In the genomic region with DNA sequence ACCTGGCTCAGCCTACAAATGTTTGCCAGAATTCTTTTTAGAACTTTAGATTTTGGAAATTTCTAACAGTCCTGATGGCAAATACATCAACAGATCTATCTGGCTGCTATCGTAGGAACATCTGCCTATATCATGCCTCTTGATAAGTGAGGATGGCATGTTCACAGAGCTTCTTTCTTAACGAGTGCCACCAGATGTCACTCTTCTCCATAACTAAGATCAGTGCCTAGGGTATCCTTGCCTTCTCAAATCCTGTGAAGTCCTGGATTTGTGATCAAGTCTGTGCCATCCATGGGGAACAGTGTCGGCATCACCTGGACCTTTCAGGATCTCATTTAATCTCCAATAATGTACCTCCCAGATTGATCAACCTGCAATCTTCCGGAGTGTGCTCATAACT, we compare ENCODE assay signal across 9 cellular contexts. TPM values are rescaled to one million over a fixed set of nuclear protein-coding genes. Genes with fewer than 3 reads are reported as not detected.
DNase-seq lines count a peak whose midpoint lies in the region; ATAC-seq and TF ChIP-seq lines count a peak whose summit lies in the region.
"Had no signal": no experiment of that assay in that cellular context is flagged by ENCODE, and none has a peak within 500 bp of the region (broad histone marks: within the 10 kb centered on the region; RNA-seq: fewer than 3 reads in every experiment).

No MANE protein-coding gene starts in this region.

- no peaks in the 10 kb centered on the region for H3K9me3 ChIP-seq in neuronal stem cell (replicated peaks in 1 of 2; ENCODE audit: control insufficient read depth in 2 of 2, insufficient read depth in 1 of 2, low read depth in 1 of 2, low read length in 2 of 2)
- no peaks in the 10 kb centered on the region for H3K9me3 ChIP-seq in left lung

- H3K4me2 ChIP-seq in neuronal stem cell (ENCODE audit: insufficient read depth, low read length, poor library complexity, severe bottlenecking): no peak overlapping the region

- H3K36me3 Mint-ChIP-seq in glutamatergic neuron (ENCODE audit: unreplicated experiment): no peaks in the 10 kb centered on the region
- H3K36me3 Mint-ChIP-seq: CD4-positive, CD25-positive, alpha-beta regulatory T cell had no signal

- no peak overlapping the region for H3K14ac ChIP-seq in neuronal stem cell (ENCODE audit: low read length)

- no peak overlapping the region for H2BK5ac ChIP-seq in neuronal stem cell (ENCODE audit: low read length)

- H3K4me3 Mint-ChIP-seq in glutamatergic neuron (ENCODE audit: unreplicated experiment): no peak overlapping the region
- H3K4me3 Mint-ChIP-seq: CD4-positive, CD25-positive, alpha-beta regulatory T cell had no signal

- H2AK5ac ChIP-seq in neuronal stem cell (ENCODE audit: low read depth, low read length): no peak overlapping the region

- DNase-seq in NCI-H510A treated with DMSO at 0.1 percent for 48 hours (lab: John Stamatoyannopoulos, UW) (peak; percentile 5), NCI-H510A (lab: John Stamatoyannopoulos, UW) (no peak), NCI-H460 (ENCODE audit: extremely low read depth, low read depth) (peak; percentile 54), dorsolateral prefrontal cortex (no peak), neuronal stem cell (ENCODE audit: low spot score) (peak; percentile 2), glutamatergic neuron (no peak), left lung (no peak)
- no peak for DNase-seq in activated T-cell treated with anti-CD3 and anti-CD28 coated beads, Interleukin-2, amount 50 U/mL, for 1 hour

- H3K4ac ChIP-seq in neuronal stem cell (ENCODE audit: low read length): no peak overlapping the region

- no peaks in the 10 kb centered on the region for H3K79me1 ChIP-seq in neuronal stem cell (ENCODE audit: low read depth, low read length)

- no peaks in the 10 kb centered on the region for H3K4me1 Mint-ChIP-seq in glutamatergic neuron (ENCODE audit: low read depth, unreplicated experiment)
- H3K4me1 Mint-ChIP-seq: CD4-positive, CD25-positive, alpha-beta regulatory T cell had no signal

- ATAC-seq in left lung: no peak

- H2BK120ac ChIP-seq in neuronal stem cell (ENCODE audit: low read depth, low read length): no peak overlapping the region

- no peak overlapping the region for H2BK12ac ChIP-seq in neuronal stem cell (ENCODE audit: low read length)

- H3K4me1 ChIP-seq in neuronal stem cell (ENCODE audit: control insufficient read depth in 2 of 2, insufficient read depth in 1 of 2, low read depth in 1 of 2, low read length in 2 of 2) (no peaks in the 10 kb centered on the region), left lung (no peaks in the 10 kb centered on the region)

- H3K27ac Mint-ChIP-seq in glutamatergic neuron (ENCODE audit: unreplicated experiment): no peak overlapping the region
- H3K27ac Mint-ChIP-seq: CD4-positive, CD25-positive, alpha-beta regulatory T cell had no signal

- H2AFZ ChIP-seq in neuronal stem cell (ENCODE audit: low read length): no peak overlapping the region

- no peak overlapping the region for H2BK15ac ChIP-seq in neuronal stem cell (ENCODE audit: low read length)

- no peaks in the 10 kb centered on the region for H3K27me3 Mint-ChIP-seq in glutamatergic neuron (ENCODE audit: unreplicated experiment)

- TF ChIP-seq CTCF in dorsolateral prefrontal cortex (IDR thresholded peaks at IDR 0.05 in 54 of 56, conservative IDR thresholded peaks at IDR 0.05 in 2 of 56; ENCODE audit: low read depth in 1 of 56, partially characterized antibody in 56 of 56): peak in 40 of 56 donors; percentile 11 to 64 (median 38)
- TF ChIP-seq CTCF in glutamatergic neuron (IDR thresholded peaks at IDR 0.05; ENCODE audit: partially characterized antibody, unreplicated experiment): no peak
- no peak for TF ChIP-seq CTCF in left lung (IDR thresholded peaks at IDR 0.05)

- no peak overlapping the region for H4K91ac ChIP-seq in neuronal stem cell (ENCODE audit: low read depth, low read length, poor library complexity)

- H3K36me3 ChIP-seq in neuronal stem cell (replicated peaks in 1 of 2; ENCODE audit: control insufficient read depth in 2 of 2, insufficient read depth in 2 of 2, low read length in 2 of 2): no peaks in the 10 kb centered on the region
- H3K36me3 ChIP-seq in left lung: no peaks in the 10 kb centered on the region

- no peaks in the 10 kb centered on the region for H3K9me3 Mint-ChIP-seq in glutamatergic neuron (ENCODE audit: unreplicated experiment)

- H3K27me3 ChIP-seq in dorsolateral prefrontal cortex (peaks cover 0 to 23% (median 0%) of the 10 kb centered on the region in 45 donors), neuronal stem cell (ENCODE audit: control insufficient read depth in 3 of 3, insufficient read depth in 3 of 3, low read depth in 1 of 3, low read length in 3 of 3) (no peaks in the 10 kb centered on the region), left lung (no peaks in the 10 kb centered on the region)

- no peak overlapping the region for H3K18ac ChIP-seq in neuronal stem cell (ENCODE audit: low read length)

- no peak overlapping the region for H3K9ac ChIP-seq in neuronal stem cell (ENCODE audit: low read depth, low read length, poor library complexity)

- H3K27ac ChIP-seq in dorsolateral prefrontal cortex (no peak overlapping the region), neuronal stem cell (replicated peaks; ENCODE audit: low read length) (no peak overlapping the region), left lung (no peak overlapping the region)

- H3K4me3 ChIP-seq in dorsolateral prefrontal cortex (no peak overlapping the region), neuronal stem cell (ENCODE audit: low read length in 2 of 2) (no peak overlapping the region), left lung (no peak overlapping the region)

- WGBS in neuronal stem cell (ENCODE audit: extremely low coverage in 2 of 2, insufficient read length in 2 of 2, insufficient replicate concordance in 1 of 2), 2 donors: no CpG with 5 or more reads among the region's 4 CpGs

- intact Hi-C loops in dorsolateral prefrontal cortex (cut with DNase I): no loop called here
- intact Hi-C loops in left lung (cut with DNase I): loop anchor here in 1 of 2 donors (10.0 kb wide), 1 partner anchor 67 kb away; no protein-coding TSS in a partner anchor

- H4K8ac ChIP-seq in neuronal stem cell (ENCODE audit: low read depth, low read length): no peak overlapping the region

- H3K23ac ChIP-seq in neuronal stem cell (ENCODE audit: low read depth, low read length, poor library complexity): no peak overlapping the region

RNA-seq across cellular contexts. Expression of a gene that starts 36.5 kb away (rescaled TPM):
- total RNA-seq in NCI-H460 (2014; rRNA removed; shearing (Covaris generic)): not detected in 2 replicates
- not detected in 2 replicates for polyA plus RNA-seq in NCI-H460 (2014; cell fraction: nucleus; rRNA removed)
- 1 to 10 TPM in 1 of 120 experiments, under 1 TPM in 8, not detected in 111; 0.22 to 1.7 (median 0.26) TPM for total RNA-seq in dorsolateral prefrontal cortex
- not detected for polyA plus RNA-seq in neuronal stem cell (2013, experiment 1 of 2)
- polyA plus RNA-seq in neuronal stem cell (2013, experiment 2 of 2): not detected
- total RNA-seq in glutamatergic neuron (ENCODE audit: unreplicated experiment): not detected
- total RNA-seq in left lung: 1 to 10 TPM in 1 of 2 donors, under 1 TPM in 1; 0.64 to 2.2 TPM
- total RNA-seq: CD4-positive, CD25-positive, alpha-beta regulatory T cell had no signal
- polyA plus RNA-seq: CD4-positive, CD25-positive, alpha-beta regulatory T cell had no signal

RNA-seq across cellular contexts. Expression of a gene that starts 58.1 kb away (rescaled TPM):
- not detected in 2 replicates for total RNA-seq in NCI-H460 (2014; rRNA removed; shearing (Covaris generic))
- polyA plus RNA-seq in NCI-H460 (2014; cell fraction: nucleus; rRNA removed): not detected in 2 replicates
- total RNA-seq in dorsolateral prefrontal cortex (under 1 TPM in 8 of 120 experiments, not detected in 112; 0.16 to 0.78 (median 0.52) TPM), glutamatergic neuron (ENCODE audit: unreplicated experiment) (not detected), left lung (1 to 10 TPM in 1 of 2 donors, under 1 TPM in 1; 0.85 to 3.4 TPM)
- not detected for polyA plus RNA-seq in neuronal stem cell (2013, experiment 1 of 2)
- not detected for polyA plus RNA-seq in neuronal stem cell (2013, experiment 2 of 2)

Comparison
In these comparisons a context has a peak if more than half of its experiments do, and no peak if none do; other contexts are left out.
1. DNase-seq: peak in NCI-H510A treated with DMSO at 0.1 percent for 48 hours (single experiment), NCI-H460 (single experiment) and neuronal stem cell (single experiment); none in NCI-H510A (single experiment), dorsolateral prefrontal cortex (0 of 10), activated T-cell treated with anti-CD3 and anti-CD28 coated beads, Interleukin-2, amount 50 U/mL, for 1 hour (single experiment), glutamatergic neuron (single experiment) and left lung (0 of 2).
2. CTCF ChIP-seq: peak in dorsolateral prefrontal cortex (40 of 56); none in glutamatergic neuron (single experiment) and left lung (0 of 2).